1 cellular context compared by ENCODE assay signal in the genomic region with DNA sequence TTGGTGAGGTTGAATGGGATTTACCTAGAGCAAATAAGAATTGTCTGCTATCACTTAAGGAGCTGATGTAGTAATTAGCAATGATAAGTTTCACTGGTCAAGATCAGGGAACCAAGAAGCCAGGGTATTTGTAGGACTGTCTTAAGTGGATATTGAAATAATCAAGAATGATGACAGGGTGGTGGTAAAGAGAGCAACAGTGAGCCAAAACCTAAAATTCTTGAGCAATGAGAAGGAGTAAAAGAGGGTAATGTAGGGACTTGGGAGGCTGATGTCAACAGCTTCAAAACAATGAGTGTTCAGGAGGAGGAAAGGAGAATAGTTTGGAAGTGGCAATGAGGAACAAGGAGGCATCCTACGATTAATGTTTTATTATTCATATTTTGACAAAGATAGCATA.
TF ChIP-seq lines count a peak whose summit lies in the region.

No MANE protein-coding gene starts in this region.

TF ChIP-seq in GM23338, 12 proteins besides CTCF, POLR2A, EP300 and RAD21 (continued from another document):
- TF ChIP-seq, protein P1, sequence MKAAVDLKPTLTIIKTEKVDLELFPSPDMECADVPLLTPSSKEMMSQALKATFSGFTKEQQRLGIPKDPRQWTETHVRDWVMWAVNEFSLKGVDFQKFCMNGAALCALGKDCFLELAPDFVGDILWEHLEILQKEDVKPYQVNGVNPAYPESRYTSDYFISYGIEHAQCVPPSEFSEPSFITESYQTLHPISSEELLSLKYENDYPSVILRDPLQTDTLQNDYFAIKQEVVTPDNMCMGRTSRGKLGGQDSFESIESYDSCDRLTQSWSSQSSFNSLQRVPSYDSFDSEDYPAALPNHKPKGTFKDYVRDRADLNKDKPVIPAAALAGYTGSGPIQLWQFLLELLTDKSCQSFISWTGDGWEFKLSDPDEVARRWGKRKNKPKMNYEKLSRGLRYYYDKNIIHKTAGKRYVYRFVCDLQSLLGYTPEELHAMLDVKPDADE (IDR thresholded peaks at IDR 0.05): no peak
- TF ChIP-seq EZH2phosphoT487 (IDR thresholded peaks at IDR 0.05; ENCODE audit: unreplicated experiment): no peak
- no peak for TF ChIP-seq NANOG (IDR thresholded peaks at IDR 0.05; ENCODE audit: borderline replicate concordance)
- TF ChIP-seq POLR2AphosphoS5 (IDR thresholded peaks at IDR 0.05; ENCODE audit: low read depth): no peak
- TF ChIP-seq ZNF114 (CRISPR knock-in tag; IDR thresholded peaks at IDR 0.05): no peak
- TF ChIP-seq, protein P2, sequence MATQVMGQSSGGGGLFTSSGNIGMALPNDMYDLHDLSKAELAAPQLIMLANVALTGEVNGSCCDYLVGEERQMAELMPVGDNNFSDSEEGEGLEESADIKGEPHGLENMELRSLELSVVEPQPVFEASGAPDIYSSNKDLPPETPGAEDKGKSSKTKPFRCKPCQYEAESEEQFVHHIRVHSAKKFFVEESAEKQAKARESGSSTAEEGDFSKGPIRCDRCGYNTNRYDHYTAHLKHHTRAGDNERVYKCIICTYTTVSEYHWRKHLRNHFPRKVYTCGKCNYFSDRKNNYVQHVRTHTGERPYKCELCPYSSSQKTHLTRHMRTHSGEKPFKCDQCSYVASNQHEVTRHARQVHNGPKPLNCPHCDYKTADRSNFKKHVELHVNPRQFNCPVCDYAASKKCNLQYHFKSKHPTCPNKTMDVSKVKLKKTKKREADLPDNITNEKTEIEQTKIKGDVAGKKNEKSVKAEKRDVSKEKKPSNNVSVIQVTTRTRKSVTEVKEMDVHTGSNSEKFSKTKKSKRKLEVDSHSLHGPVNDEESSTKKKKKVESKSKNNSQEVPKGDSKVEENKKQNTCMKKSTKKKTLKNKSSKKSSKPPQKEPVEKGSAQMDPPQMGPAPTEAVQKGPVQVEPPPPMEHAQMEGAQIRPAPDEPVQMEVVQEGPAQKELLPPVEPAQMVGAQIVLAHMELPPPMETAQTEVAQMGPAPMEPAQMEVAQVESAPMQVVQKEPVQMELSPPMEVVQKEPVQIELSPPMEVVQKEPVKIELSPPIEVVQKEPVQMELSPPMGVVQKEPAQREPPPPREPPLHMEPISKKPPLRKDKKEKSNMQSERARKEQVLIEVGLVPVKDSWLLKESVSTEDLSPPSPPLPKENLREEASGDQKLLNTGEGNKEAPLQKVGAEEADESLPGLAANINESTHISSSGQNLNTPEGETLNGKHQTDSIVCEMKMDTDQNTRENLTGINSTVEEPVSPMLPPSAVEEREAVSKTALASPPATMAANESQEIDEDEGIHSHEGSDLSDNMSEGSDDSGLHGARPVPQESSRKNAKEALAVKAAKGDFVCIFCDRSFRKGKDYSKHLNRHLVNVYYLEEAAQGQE (IDR thresholded peaks at IDR 0.05; ENCODE audit: unreplicated experiment): no peak
- no peak for TF ChIP-seq CREB1 (CRISPR knock-in tag; IDR thresholded peaks at IDR 0.05; ENCODE audit: low read depth)
- no peak for TF ChIP-seq JUNB (IDR thresholded peaks at IDR 0.05; ENCODE audit: unreplicated experiment)
- no peak for TF ChIP-seq STAT1 (IDR thresholded peaks at IDR 0.05; ENCODE audit: unreplicated experiment)
- TF ChIP-seq, protein P3, sequence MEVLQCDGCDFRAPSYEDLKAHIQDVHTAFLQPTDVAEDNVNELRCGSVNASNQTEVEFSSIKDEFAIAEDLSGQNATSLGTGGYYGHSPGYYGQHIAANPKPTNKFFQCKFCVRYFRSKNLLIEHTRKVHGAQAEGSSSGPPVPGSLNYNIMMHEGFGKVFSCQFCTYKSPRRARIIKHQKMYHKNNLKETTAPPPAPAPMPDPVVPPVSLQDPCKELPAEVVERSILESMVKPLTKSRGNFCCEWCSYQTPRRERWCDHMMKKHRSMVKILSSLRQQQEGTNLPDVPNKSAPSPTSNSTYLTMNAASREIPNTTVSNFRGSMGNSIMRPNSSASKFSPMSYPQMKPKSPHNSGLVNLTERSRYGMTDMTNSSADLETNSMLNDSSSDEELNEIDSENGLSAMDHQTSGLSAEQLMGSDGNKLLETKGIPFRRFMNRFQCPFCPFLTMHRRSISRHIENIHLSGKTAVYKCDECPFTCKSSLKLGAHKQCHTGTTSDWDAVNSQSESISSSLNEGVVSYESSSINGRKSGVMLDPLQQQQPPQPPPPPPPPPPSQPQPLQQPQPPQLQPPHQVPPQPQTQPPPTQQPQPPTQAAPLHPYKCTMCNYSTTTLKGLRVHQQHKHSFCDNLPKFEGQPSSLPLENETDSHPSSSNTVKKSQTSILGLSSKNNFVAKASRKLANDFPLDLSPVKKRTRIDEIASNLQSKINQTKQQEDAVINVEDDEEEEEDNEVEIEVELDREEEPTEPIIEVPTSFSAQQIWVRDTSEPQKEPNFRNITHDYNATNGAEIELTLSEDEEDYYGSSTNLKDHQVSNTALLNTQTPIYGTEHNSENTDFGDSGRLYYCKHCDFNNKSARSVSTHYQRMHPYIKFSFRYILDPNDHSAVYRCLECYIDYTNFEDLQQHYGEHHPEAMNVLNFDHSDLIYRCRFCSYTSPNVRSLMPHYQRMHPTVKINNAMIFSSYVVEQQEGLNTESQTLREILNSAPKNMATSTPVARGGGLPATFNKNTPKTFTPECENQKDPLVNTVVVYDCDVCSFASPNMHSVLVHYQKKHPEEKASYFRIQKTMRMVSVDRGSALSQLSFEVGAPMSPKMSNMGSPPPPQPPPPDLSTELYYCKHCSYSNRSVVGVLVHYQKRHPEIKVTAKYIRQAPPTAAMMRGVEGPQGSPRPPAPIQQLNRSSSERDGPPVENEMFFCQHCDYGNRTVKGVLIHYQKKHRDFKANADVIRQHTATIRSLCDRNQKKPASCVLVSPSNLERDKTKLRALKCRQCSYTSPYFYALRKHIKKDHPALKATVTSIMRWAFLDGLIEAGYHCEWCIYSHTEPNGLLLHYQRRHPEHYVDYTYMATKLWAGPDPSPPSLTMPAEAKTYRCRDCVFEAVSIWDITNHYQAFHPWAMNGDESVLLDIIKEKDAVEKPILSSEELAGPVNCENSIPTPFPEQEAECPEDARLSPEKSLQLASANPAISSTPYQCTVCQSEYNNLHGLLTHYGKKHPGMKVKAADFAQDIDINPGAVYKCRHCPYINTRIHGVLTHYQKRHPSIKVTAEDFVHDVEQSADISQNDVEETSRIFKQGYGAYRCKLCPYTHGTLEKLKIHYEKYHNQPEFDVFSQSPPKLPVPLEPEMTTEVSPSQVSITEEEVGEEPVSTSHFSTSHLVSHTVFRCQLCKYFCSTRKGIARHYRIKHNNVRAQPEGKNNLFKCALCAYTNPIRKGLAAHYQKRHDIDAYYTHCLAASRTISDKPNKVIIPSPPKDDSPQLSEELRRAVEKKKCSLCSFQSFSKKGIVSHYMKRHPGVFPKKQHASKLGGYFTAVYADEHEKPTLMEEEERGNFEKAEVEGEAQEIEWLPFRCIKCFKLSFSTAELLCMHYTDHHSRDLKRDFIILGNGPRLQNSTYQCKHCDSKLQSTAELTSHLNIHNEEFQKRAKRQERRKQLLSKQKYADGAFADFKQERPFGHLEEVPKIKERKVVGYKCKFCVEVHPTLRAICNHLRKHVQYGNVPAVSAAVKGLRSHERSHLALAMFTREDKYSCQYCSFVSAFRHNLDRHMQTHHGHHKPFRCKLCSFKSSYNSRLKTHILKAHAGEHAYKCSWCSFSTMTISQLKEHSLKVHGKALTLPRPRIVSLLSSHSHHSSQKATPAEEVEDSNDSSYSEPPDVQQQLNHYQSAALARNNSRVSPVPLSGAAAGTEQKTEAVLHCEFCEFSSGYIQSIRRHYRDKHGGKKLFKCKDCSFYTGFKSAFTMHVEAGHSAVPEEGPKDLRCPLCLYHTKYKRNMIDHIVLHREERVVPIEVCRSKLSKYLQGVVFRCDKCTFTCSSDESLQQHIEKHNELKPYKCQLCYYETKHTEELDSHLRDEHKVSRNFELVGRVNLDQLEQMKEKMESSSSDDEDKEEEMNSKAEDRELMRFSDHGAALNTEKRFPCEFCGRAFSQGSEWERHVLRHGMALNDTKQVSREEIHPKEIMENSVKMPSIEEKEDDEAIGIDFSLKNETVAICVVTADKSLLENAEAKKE (CRISPR knock-in tag; IDR thresholded peaks at IDR 0.05): no peak
- TF ChIP-seq EZH2 (IDR thresholded peaks at IDR 0.05; ENCODE audit: low read depth, unreplicated experiment): no peak
